In the genomic region with DNA sequence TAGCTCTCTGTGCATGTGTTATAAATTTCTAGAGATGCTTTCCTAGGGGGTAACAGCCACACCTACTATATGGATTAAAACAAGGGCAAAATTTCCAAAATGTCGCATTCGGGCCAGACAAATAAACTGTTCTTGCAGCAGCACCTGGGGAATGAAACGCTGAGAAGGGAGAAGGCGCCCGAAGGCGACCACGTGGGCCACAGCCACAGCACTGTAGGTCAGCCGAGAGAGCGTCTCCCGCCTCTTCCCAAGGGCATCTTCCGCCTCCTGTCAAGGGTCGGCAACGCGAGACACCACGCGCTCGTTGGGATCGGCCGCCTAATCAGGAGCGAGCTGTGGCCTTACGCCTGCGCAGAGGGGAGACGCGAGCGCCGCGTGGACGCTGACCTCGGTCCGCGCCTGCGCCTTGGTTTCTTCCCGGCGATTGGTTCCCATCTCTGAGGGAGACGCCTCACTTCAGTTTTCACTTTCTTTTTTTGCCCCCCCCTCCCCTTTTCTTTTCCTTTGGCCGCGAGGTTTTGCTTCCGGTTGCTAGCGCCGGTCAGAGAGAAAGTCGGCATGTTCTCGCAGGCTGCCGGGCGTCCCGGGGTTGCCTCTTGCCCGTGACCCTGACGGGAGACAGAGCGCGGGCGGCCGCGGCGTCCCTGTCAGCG, we compare ENCODE assay signal across 8 cellular contexts. TPM values are rescaled to one million over a fixed set of nuclear protein-coding genes. Genes with fewer than 3 reads are reported as not detected.
DNase-seq lines count a peak whose midpoint lies in the region; ATAC-seq and TF ChIP-seq lines count a peak whose summit lies in the region.

A gene with protein sequence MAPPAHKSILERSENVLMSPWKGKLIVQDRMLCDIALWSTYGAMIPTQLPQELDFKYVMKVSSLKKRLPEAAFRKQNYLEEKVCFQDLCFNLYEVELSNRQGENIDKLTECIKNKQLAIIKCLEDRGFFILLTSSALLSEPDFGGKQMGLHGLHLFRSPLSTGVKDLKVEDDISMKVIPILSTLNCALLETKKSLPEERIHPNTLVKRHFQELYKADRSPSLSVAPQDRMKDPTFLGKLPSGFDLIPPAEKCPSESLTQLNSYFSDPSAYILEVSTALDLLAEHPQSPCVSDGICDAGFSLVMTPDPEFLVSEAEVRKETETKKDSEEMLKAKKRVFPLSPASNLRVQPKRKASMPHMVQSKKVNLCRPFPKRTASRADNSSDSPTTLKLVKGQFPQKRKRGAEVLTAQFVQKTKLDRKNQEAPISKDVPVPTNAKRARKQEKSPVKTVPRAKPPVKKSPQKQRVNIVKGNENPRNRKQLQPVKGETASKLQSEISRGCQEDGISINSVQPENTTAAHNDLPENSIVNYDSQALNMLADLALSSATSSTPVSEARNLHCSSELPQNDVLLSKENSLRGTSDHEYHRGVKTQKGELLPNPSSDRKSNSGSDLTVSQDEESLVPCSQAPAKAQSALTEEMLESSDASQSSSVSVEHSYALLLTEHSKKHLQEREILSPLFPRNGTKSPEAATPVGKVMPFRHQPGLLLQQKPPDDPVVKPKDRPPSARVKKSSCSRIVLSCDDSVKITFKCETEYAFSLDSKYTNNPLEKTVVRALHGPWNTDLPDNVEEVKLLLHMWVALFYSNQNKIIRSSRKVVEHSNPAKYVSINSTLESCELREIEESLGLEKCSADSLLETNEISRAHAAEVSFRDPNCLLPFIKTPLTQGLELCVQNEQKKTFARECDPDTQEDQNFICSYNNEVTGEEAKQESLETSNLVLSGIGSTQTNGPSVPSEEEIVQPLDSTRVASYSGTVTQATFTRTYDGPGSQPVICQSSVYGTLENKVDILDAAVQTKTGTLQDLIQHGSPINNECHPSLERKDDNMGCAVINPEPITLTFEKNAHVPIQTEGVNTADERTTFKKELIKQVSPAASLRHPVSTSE (N-terminal part only) (plus strand): TSS at position 521 of the 653 bp plus-strand sequence. CDS start 35,805 bp downstream, outside the sequence.

- no peaks in the 10 kb centered on the region for H3K9me3 Mint-ChIP-seq in activated naive CD8-positive, alpha-beta T cell treated with anti-CD3 and anti-CD28 coated beads, Interleukin-2, amount 10 ng/mL, durations not matched to agents 7 days and 5 days
- H3K9me3 Mint-ChIP-seq in glutamatergic neuron (ENCODE audit: unreplicated experiment), result peaks cover 4% of the 10 kb centered on the region

- H3K27me3 ChIP-seq in SU-DHL-6 (ENCODE audit: low read length) (no peaks in the 10 kb centered on the region), osteoblast (ENCODE audit: insufficient read depth, low read length) (no peaks in the 10 kb centered on the region), thoracic aorta (replicated peaks; ENCODE audit: insufficient read depth) (no peaks in the 10 kb centered on the region)

- H3K4me3 ChIP-seq in SU-DHL-6 (ENCODE audit: insufficient read depth, low read length, poor library complexity, severe bottlenecking) (peak within 1 kb of the TSS; percentile 87), osteoblast (ENCODE audit: insufficient read depth, low read length) (peak within 1 kb of the TSS; percentile 93), thoracic aorta (peak within 1 kb of the TSS; percentile 97)

- peak within 1 kb of the TSS; percentile 95 for H3K9ac ChIP-seq in SU-DHL-6 (ENCODE audit: low read length)

- DNase-seq in GM10266 (ENCODE audit: extremely low spot score) (peak; percentile 97), NCI-H128 (lab: John Stamatoyannopoulos, UW; ENCODE audit: unreplicated experiment) (peak; percentile 85), glutamatergic neuron (peak; percentile 99), osteoblast (ENCODE audit: insufficient read length, low spot score, missing footprints) (peak; percentile 98), thoracic aorta (ENCODE audit: low spot score) (peak; percentile 82)
- peak; percentile 96 for DNase-seq in activated naive CD8-positive, alpha-beta T cell treated with anti-CD3 and anti-CD28 coated beads, Interleukin-2, amount 10 ng/mL, durations not matched to agents 7 days and 5 days

- H3F3A ChIP-seq in SU-DHL-6 (ENCODE audit: insufficient read depth), result peaks cover 38% of the 10 kb centered on the region

- peaks cover 48% of the 10 kb centered on the region for H3K79me2 ChIP-seq in SU-DHL-6 (ENCODE audit: insufficient read depth, low read length)
- H3K79me2 ChIP-seq in osteoblast (ENCODE audit: insufficient read depth, low read length), result peaks cover 45% of the 10 kb centered on the region

- H3K4me1 ChIP-seq in osteoblast (ENCODE audit: insufficient read depth, low read length) (peaks cover 13% of the 10 kb centered on the region), thoracic aorta (ENCODE audit: control insufficient read depth in 1 of 2, low read depth in 2 of 2) (peaks cover 9 to 28% of the 10 kb centered on the region in 2 donors)

- POLR2A ChIA-PET in activated naive CD8-positive, alpha-beta T cell treated with anti-CD3 and anti-CD28 coated beads, Interleukin-2, amount 10 ng/mL, durations not matched to agents 7 days and 5 days (lab: Charles Lee), result interaction anchor here (0.6 to 2.7 kb wide), 11 partner anchors 7 to 129 kb away, joined by 3 to 9 read pairs (median 4); partner anchors contain the start of gene GDI2

- H3K4me3 Mint-ChIP-seq in activated naive CD8-positive, alpha-beta T cell treated with anti-CD3 and anti-CD28 coated beads, Interleukin-2, amount 10 ng/mL, durations not matched to agents 7 days and 5 days, result peak within 1 kb of the TSS; percentile 98
- H3K4me3 Mint-ChIP-seq in glutamatergic neuron (ENCODE audit: unreplicated experiment), result peak within 1 kb of the TSS; percentile 98

- H4K20me1 ChIP-seq in SU-DHL-6 (ENCODE audit: low read depth, low read length), result peaks cover 7% of the 10 kb centered on the region
- H4K20me1 ChIP-seq in osteoblast (ENCODE audit: insufficient read depth, low read length), result peaks cover 25% of the 10 kb centered on the region

- H3K4me1 Mint-ChIP-seq in activated naive CD8-positive, alpha-beta T cell treated with anti-CD3 and anti-CD28 coated beads, Interleukin-2, amount 10 ng/mL, durations not matched to agents 7 days and 5 days, result peaks cover 29% of the 10 kb centered on the region
- peaks cover 8% of the 10 kb centered on the region for H3K4me1 Mint-ChIP-seq in glutamatergic neuron (ENCODE audit: low read depth, unreplicated experiment)

- H3K4me2 ChIP-seq in SU-DHL-6 (ENCODE audit: low read depth, low read length, poor library complexity, severe bottlenecking), result peak within 1 kb of the TSS; percentile 95
- peak within 1 kb of the TSS; percentile 96 for H3K4me2 ChIP-seq in osteoblast (ENCODE audit: insufficient read depth, low read length)

- H2AFZ ChIP-seq in SU-DHL-6 (ENCODE audit: low read depth, low read length, severe bottlenecking) (peak within 1 kb of the TSS; percentile 4), osteoblast (ENCODE audit: low read length) (peak within 1 kb of the TSS; percentile 97)

- H3K9me2 ChIP-seq in SU-DHL-6 (replicated peaks; ENCODE audit: insufficient read depth, low read length), result no peaks in the 10 kb centered on the region

- H3K27me3 Mint-ChIP-seq in activated naive CD8-positive, alpha-beta T cell treated with anti-CD3 and anti-CD28 coated beads, Interleukin-2, amount 10 ng/mL, durations not matched to agents 7 days and 5 days, result peaks cover 4% of the 10 kb centered on the region
- peaks cover 3% of the 10 kb centered on the region for H3K27me3 Mint-ChIP-seq in glutamatergic neuron (ENCODE audit: unreplicated experiment)

- peak within 1 kb of the TSS; percentile 97 for H3K27ac Mint-ChIP-seq in activated naive CD8-positive, alpha-beta T cell treated with anti-CD3 and anti-CD28 coated beads, Interleukin-2, amount 10 ng/mL, durations not matched to agents 7 days and 5 days
- peak within 1 kb of the TSS; percentile 90 for H3K27ac Mint-ChIP-seq in glutamatergic neuron (ENCODE audit: unreplicated experiment)

- H3K27ac ChIP-seq in SU-DHL-6 (ENCODE audit: low read depth, low read length) (peak within 1 kb of the TSS; percentile 98), osteoblast (ENCODE audit: low read depth, low read length) (peak within 1 kb of the TSS; percentile 67), thoracic aorta (peak within 1 kb of the TSS; percentile 83 to 88)

- no peaks in the 10 kb centered on the region for H3K9me3 ChIP-seq in SU-DHL-6 (ENCODE audit: insufficient read depth, low read length)
- no peaks in the 10 kb centered on the region for H3K9me3 ChIP-seq in osteoblast (ENCODE audit: low read depth, low read length)
- H3K9me3 ChIP-seq in thoracic aorta, result no peaks in the 10 kb centered on the region

- H3K36me3 ChIP-seq in SU-DHL-6 (ENCODE audit: low read length), result peaks cover 19% of the 10 kb centered on the region
- no peaks in the 10 kb centered on the region for H3K36me3 ChIP-seq in osteoblast (ENCODE audit: insufficient read depth, low read length)
- no peaks in the 10 kb centered on the region for H3K36me3 ChIP-seq in thoracic aorta

- ATAC-seq in HG02642 (IDR thresholded peaks at IDR 0.05; ENCODE audit: poor library complexity, unreplicated experiment), result peak; percentile 81
- peak; percentile 92 for ATAC-seq in activated naive CD8-positive, alpha-beta T cell treated with anti-CD3 and anti-CD28 coated beads, Interleukin-2, amount 10 ng/mL, durations not matched to agents 7 days and 5 days (ENCODE audit: low read depth)
- ATAC-seq in thoracic aorta (ENCODE audit: insufficient number of reproducible peaks, low FRiP score, low read depth), result peak; percentile 96

- TF ChIP-seq CTCF in GM10266 (IDR thresholded peaks at IDR 0.05; ENCODE audit: control insufficient read depth, insufficient read depth, low read depth, missing control alignments), result no peak
- no peak for TF ChIP-seq CTCF in SU-DHL-6 (IDR thresholded peaks at IDR 0.05; ENCODE audit: insufficient read depth, low read length, poor library complexity, severe bottlenecking)
- TF ChIP-seq CTCF in glutamatergic neuron (IDR thresholded peaks at IDR 0.05; ENCODE audit: partially characterized antibody, unreplicated experiment), result no peak
- no peak for TF ChIP-seq CTCF in osteoblast (IDR thresholded peaks at IDR 0.05; ENCODE audit: extremely low read depth, low read depth, low read length)
- no peak for TF ChIP-seq CTCF in thoracic aorta (IDR thresholded peaks at IDR 0.05)

- H3K36me3 Mint-ChIP-seq in activated naive CD8-positive, alpha-beta T cell treated with anti-CD3 and anti-CD28 coated beads, Interleukin-2, amount 10 ng/mL, durations not matched to agents 7 days and 5 days, result peaks cover 4% of the 10 kb centered on the region
- H3K36me3 Mint-ChIP-seq in glutamatergic neuron (ENCODE audit: unreplicated experiment), result no peaks in the 10 kb centered on the region

RNA-seq across cellular contexts. Expression of the gene that starts here (rescaled TPM):
- 10 to 100 TPM; 48.5 to 52.2 TPM for total RNA-seq in activated naive CD8-positive, alpha-beta T cell treated with anti-CD3 and anti-CD28 coated beads, Interleukin-2, amount 10 ng/mL, durations not matched to agents 7 days and 5 days
- total RNA-seq in glutamatergic neuron (ENCODE audit: unreplicated experiment) (57.2 TPM), osteoblast (92.8 and 97.4 TPM in 2 replicates), thoracic aorta (100 to 1,000 TPM in 1 of 2 donors, 10 to 100 TPM in 1; 43.9 to 123 TPM)

Comparison
In these comparisons a context has a peak if more than half of its experiments do, and no peak if none do; other contexts are left out.
1. Peak in every context shown above with its lines: DNase-seq, ATAC-seq, H3K4me3 ChIP-seq and H3K27ac ChIP-seq.